Comparison of ENCODE assay signal across 15 cellular contexts in the genomic region with DNA sequence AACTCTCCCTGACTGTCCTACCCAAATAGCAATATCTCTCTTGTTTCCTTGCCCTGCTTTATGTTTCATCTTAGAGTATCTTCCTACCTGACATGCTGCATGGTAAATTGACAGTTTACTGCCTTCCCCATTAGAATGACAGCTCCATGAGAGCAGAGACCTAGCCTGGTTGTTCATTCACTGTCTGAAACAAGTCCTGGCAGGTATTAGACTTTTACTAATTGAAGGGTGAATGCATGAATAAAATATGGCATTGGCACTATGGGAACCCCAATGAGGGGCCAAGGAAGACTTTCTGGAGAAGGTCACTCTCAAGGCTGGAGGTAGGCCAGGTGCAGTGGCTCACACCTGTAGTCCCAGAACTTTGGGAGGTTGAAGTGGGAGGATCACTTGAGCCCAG. TPM values are rescaled to one million over a fixed set of nuclear protein-coding genes. Genes with fewer than 3 reads are reported as not detected.
DNase-seq lines count a peak whose midpoint lies in the region; ATAC-seq and TF ChIP-seq lines count a peak whose summit lies in the region.
"Had no signal": no experiment of that assay in that cellular context is flagged by ENCODE, and none has a peak within 500 bp of the region (broad histone marks: within the 10 kb centered on the region; RNA-seq: fewer than 3 reads in every experiment).

No MANE protein-coding gene starts in this region.

- peak overlapping the region; percentile 20 for H3K27ac Mint-ChIP-seq in activated CD4-positive, alpha-beta T cell treated with anti-CD3 and anti-CD28 coated beads, Interleukin-2, amount 10 ng/mL, durations not matched to agents 24 days and 14 days

- no peak overlapping the region for H3K4me3 ChIP-seq in Panc1 (ENCODE audit: low read depth in 2 of 2, low read length in 2 of 2)
- H3K4me3 ChIP-seq in esophagus muscularis mucosa = no peak overlapping the region
- H3K4me3 ChIP-seq in smooth muscle cell = no peak overlapping the region
- H3K4me3 ChIP-seq in HAP-1 = no peak overlapping the region
- H3K4me3 ChIP-seq: SJSA1 had no signal

- H3K4me3 Mint-ChIP-seq in activated CD4-positive, alpha-beta T cell treated with anti-CD3 and anti-CD28 coated beads, Interleukin-2, amount 10 ng/mL, durations not matched to agents 24 days and 14 days = no peak overlapping the region

- CTCF ChIA-PET in Panc1 (lab: Charles Lee) = no interaction called here

- POLR2A ChIA-PET in Panc1 (lab: Charles Lee) = no interaction called here

- intact Hi-C loops in activated CD4-positive, alpha-beta T cell treated with anti-CD3 and anti-CD28 coated beads, Interleukin-2, amount 10 ng/mL, durations not matched to agents 24 days and 14 days (cut with micrococcal nuclease) = loop anchor here (5.0 to 10.0 kb wide), 3 partner anchors 64 to 517 kb away; no protein-coding TSS in a partner anchor
- intact Hi-C loops in Panc1 (cut with micrococcal nuclease; ENCODE audit: unreplicated experiment) (loop anchor here (10.0 kb wide), 4 partner anchors 157 to 607 kb away; no protein-coding TSS in a partner anchor), esophagus muscularis mucosa (cut with DNase I) (loop anchor here (5.0 to 10.0 kb wide), 3 partner anchors 159 to 507 kb away; no protein-coding TSS in a partner anchor), sciatic nerve (cut with DNase I) (no loop called here)

- no peak overlapping the region for H2AFZ ChIP-seq in smooth muscle cell (ENCODE audit: low read depth)

- TF ChIP-seq CTCF in Panc1 (IDR thresholded peaks at IDR 0.05) (no peak), esophagus muscularis mucosa (IDR thresholded peaks at IDR 0.05) (no peak), smooth muscle cell (IDR thresholded peaks at IDR 0.05; ENCODE audit: borderline replicate concordance, insufficient read depth, poor library complexity, severe bottlenecking) (no peak)

- no peaks in the 10 kb centered on the region for H3K9me3 Mint-ChIP-seq in activated CD4-positive, alpha-beta T cell treated with anti-CD3 and anti-CD28 coated beads, Interleukin-2, amount 10 ng/mL, durations not matched to agents 24 days and 14 days

- no peak for ATAC-seq in Panc1
- no peak for ATAC-seq in sciatic nerve

- H3K27me3 Mint-ChIP-seq in activated CD4-positive, alpha-beta T cell treated with anti-CD3 and anti-CD28 coated beads, Interleukin-2, amount 10 ng/mL, durations not matched to agents 24 days and 14 days = peaks cover 9% of the 10 kb centered on the region

- H3K36me3 Mint-ChIP-seq in activated CD4-positive, alpha-beta T cell treated with anti-CD3 and anti-CD28 coated beads, Interleukin-2, amount 10 ng/mL, durations not matched to agents 24 days and 14 days (ENCODE audit: low read depth) = peaks cover 8% of the 10 kb centered on the region

- peaks cover 21% of the 10 kb centered on the region for H3K4me1 Mint-ChIP-seq in activated CD4-positive, alpha-beta T cell treated with anti-CD3 and anti-CD28 coated beads, Interleukin-2, amount 10 ng/mL, durations not matched to agents 24 days and 14 days

- no peaks in the 10 kb centered on the region; the same call in 1 of the 2 replicates for H3K36me3 ChIP-seq in Panc1 (ENCODE audit: control insufficient read depth, insufficient read depth, low read length)
- H3K36me3 ChIP-seq in esophagus muscularis mucosa = peaks cover 6 to 10% (median 7%) of the 10 kb centered on the region in 4 donors
- no peaks in the 10 kb centered on the region for H3K36me3 ChIP-seq in smooth muscle cell (ENCODE audit: low read depth)
- no peaks in the 10 kb centered on the region for H3K36me3 ChIP-seq in HAP-1 (replicated peaks)

- in situ Hi-C loops in Panc1 (cut with HindIII; ENCODE audit: low pct_unique_long_range_greater_than_20kb, low sequenced_read_pairs) = no loop called here
- in situ Hi-C loops in HAP-1 (cut with MboI; ENCODE audit: low sequenced_read_pairs) = loop anchor here (10.0 kb wide), 1 partner anchor 1057 kb away; no protein-coding TSS in a partner anchor

- H3K9me3 ChIP-seq in Panc1 (ENCODE audit: control insufficient read depth, insufficient read depth, low read depth, low read length) (no peaks in the 10 kb centered on the region), esophagus muscularis mucosa (peaks cover 0 to 5% (median 0%) of the 10 kb centered on the region in 4 donors), smooth muscle cell (replicated peaks; ENCODE audit: low read depth) (no peaks in the 10 kb centered on the region), HAP-1 (no peaks in the 10 kb centered on the region)
- H3K9me3 ChIP-seq: SJSA1 had no signal

- no peak for DNase-seq in activated CD4-positive, alpha-beta T cell treated with anti-CD3 and anti-CD28 coated beads, Interleukin-2, amount 10 ng/mL, durations not matched to agents 24 days and 14 days
- DNase-seq in activated CD4-positive, alpha-beta T cell treated with anti-CD3 and anti-CD28 coated beads, Interleukin-2, amount 50 U/mL, for 48 hours = no peak
- DNase-seq in Panc1 (ENCODE audit: low read depth, low spot score) (no peak), esophagus muscularis mucosa (ENCODE audit: extremely low spot score) (peak; percentile 68), smooth muscle cell (lab: John Stamatoyannopoulos, UW; ENCODE audit: unreplicated experiment) (no peak), HAP-1 (ENCODE audit: low spot score in 2 of 2) (no peak), SW480 (ENCODE audit: low spot score) (no peak), sciatic nerve (ENCODE audit: low spot score) (no peak)
- DNase-seq: 8988T, C1 segment of cervical spinal cord, DMS79 treated with DMSO at 0.1 percent for 48 hours, NCI-H1436, NCI-H2029 treated with DMSO at 0.1 percent for 48 hours, NCI-H510A treated with DMSO at 0.1 percent for 48 hours had no signal

- no peak for TF ChIP-seq EP300 in esophagus muscularis mucosa (IDR thresholded peaks at IDR 0.05)

- no peaks in the 10 kb centered on the region for H3K27me3 ChIP-seq in Panc1 (ENCODE audit: control insufficient read depth, insufficient read depth, low read length)
- H3K27me3 ChIP-seq in esophagus muscularis mucosa = no peaks in the 10 kb centered on the region
- no peaks in the 10 kb centered on the region for H3K27me3 ChIP-seq in smooth muscle cell (ENCODE audit: low read depth)
- H3K27me3 ChIP-seq in HAP-1 (ENCODE audit: low read depth) = no peaks in the 10 kb centered on the region
- H3K27me3 ChIP-seq: SJSA1 had no signal

- no peak overlapping the region for H3K4me2 ChIP-seq in smooth muscle cell

- no peak for TF ChIP-seq POLR2A in esophagus muscularis mucosa (IDR thresholded peaks at IDR 0.05; ENCODE audit: low read depth)

- H3K9ac ChIP-seq in smooth muscle cell (ENCODE audit: low read depth) = no peak overlapping the region

- H3F3A ChIP-seq in smooth muscle cell (ENCODE audit: low read depth) = peaks cover 11% of the 10 kb centered on the region

- no TSS peak for BruUV-seq in Panc1 (replicated peaks; lab: Mats Ljungman, UMichigan)

- peaks cover 11% of the 10 kb centered on the region for H4K20me1 ChIP-seq in smooth muscle cell (ENCODE audit: low read depth)

- peaks cover 10% of the 10 kb centered on the region for H3K79me2 ChIP-seq in smooth muscle cell (ENCODE audit: low read depth)

- H3K27ac ChIP-seq in Panc1 (ENCODE audit: low read length) (peak overlapping the region; percentile 99), esophagus muscularis mucosa (replicated peaks in 1 of 4) (no peak overlapping the region), smooth muscle cell (ENCODE audit: low read depth) (peak overlapping the region; percentile 62)
- H3K27ac ChIP-seq: SJSA1 had no signal

- H3K4me1 ChIP-seq in Panc1 (ENCODE audit: control insufficient read depth, insufficient read depth, low read length) (peaks cover 16% of the 10 kb centered on the region), esophagus muscularis mucosa (peaks cover 11 to 20% (median 15%) of the 10 kb centered on the region in 4 donors), smooth muscle cell (ENCODE audit: low read depth) (peaks cover 13% of the 10 kb centered on the region), HAP-1 (peaks cover 5% of the 10 kb centered on the region; the same call in 1 of the 2 replicates)

RNA-seq across cellular contexts. Expression of a gene that starts 3.8 kb away (rescaled TPM):
- total RNA-seq in activated CD4-positive, alpha-beta T cell treated with anti-CD3 and anti-CD28 coated beads, Interleukin-2, amount 10 ng/mL, durations not matched to agents 24 days and 14 days = 49.0 and 56.0 TPM in 2 replicates
- total RNA-seq in Panc1 (2021; ENCODE audit: unreplicated experiment) (210 TPM), esophagus muscularis mucosa (100 to 1,000 TPM; 144 to 844 (median 324) TPM), smooth muscle cell (209 and 213 TPM in 2 replicates), sciatic nerve (187 TPM)
- 385 TPM for polyA plus RNA-seq in Panc1 (2012; ENCODE audit: insufficient read length)
- 58.2 and 67.9 TPM in 2 replicates for polyA plus RNA-seq in smooth muscle cell

Comparison
In these comparisons a context has a peak if more than half of its experiments do, and no peak if none do; other contexts are left out.
1. H3K27ac ChIP-seq: peak in Panc1 (single experiment) and smooth muscle cell (single experiment); none in esophagus muscularis mucosa (0 of 4).